Comparison of ENCODE assay signal across 9 cellular contexts in the genomic region with DNA sequence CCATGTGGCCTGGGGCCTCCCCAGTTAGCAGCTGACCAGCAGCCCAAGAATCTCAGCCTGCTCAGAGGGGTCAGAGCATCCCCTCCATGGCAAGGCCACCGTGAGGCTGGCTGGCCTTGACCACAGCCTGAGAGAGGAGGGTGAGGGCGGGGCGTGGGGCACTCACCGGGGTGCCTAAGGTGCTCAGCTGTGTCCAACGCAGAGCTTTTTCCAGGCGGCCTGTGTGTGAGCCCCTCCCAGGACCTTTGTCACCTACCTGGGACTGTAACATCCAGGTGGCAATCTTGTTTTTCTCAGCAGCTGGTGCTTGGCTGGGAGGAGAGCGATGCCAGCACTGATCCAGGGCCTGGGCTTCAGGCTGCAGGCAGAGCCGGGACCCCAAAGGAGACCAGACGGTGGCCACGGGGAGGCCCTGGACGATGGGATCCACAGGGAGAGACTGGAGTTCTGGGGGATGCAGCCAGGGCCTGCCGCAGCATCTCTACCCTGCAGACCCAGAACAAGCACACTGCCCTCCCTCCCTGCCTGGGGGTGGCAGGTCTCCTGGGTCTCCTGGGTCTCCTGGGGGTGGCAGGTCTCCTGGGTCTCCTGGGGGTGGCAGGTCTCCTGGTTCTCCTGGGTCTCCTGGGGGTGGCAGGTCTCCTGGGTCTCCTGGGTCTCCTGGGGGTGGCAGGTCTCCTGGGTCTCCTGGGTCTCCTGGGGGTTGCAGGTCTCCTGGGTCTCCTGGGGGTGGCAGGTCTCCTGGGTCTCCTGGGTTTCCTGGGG. TPM values are rescaled to one million over a fixed set of nuclear protein-coding genes. Genes with fewer than 3 reads are reported as not detected.
DNase-seq lines count a peak whose midpoint lies in the region; ATAC-seq lines count a peak whose summit lies in the region.
"Had no signal": no experiment of that assay in that cellular context is flagged by ENCODE, and none has a peak within 500 bp of the region (broad histone marks: within the 10 kb centered on the region; RNA-seq: fewer than 3 reads in every experiment).

No MANE protein-coding gene starts in this region.

- H3K27me3 Mint-ChIP-seq in activated naive CD8-positive, alpha-beta T cell treated with anti-CD3 and anti-CD28 coated beads for 36 hours = no peaks in the 10 kb centered on the region
- no peaks in the 10 kb centered on the region for H3K27me3 Mint-ChIP-seq in stimulated activated naive CD8-positive, alpha-beta T cell treated with anti-CD3 and anti-CD28 coated beads, Interleukin-15, amount 100 ng/mL, for 72 hours

- H3K27ac Mint-ChIP-seq in activated naive CD8-positive, alpha-beta T cell treated with anti-CD3 and anti-CD28 coated beads for 36 hours = peak overlapping the region; percentile 82
- peak overlapping the region; percentile 95 to 97 for H3K27ac Mint-ChIP-seq in stimulated activated naive CD8-positive, alpha-beta T cell treated with anti-CD3 and anti-CD28 coated beads, Interleukin-15, amount 100 ng/mL, for 72 hours

- peak overlapping the region; percentile 54 for H3K4me3 Mint-ChIP-seq in activated naive CD8-positive, alpha-beta T cell treated with anti-CD3 and anti-CD28 coated beads for 36 hours
- peak overlapping the region; percentile 62 to 83 for H3K4me3 Mint-ChIP-seq in stimulated activated naive CD8-positive, alpha-beta T cell treated with anti-CD3 and anti-CD28 coated beads, Interleukin-15, amount 100 ng/mL, for 72 hours

- peaks cover 6% of the 10 kb centered on the region for H3K36me3 Mint-ChIP-seq in activated naive CD8-positive, alpha-beta T cell treated with anti-CD3 and anti-CD28 coated beads for 36 hours

- ATAC-seq in left colon (peak; percentile 77), HG02763 (IDR thresholded peaks at IDR 0.05; ENCODE audit: unreplicated experiment) (no peak), HG03521 (IDR thresholded peaks at IDR 0.05; ENCODE audit: unreplicated experiment) (no peak)
- ATAC-seq in stimulated activated naive CD8-positive, alpha-beta T cell treated with anti-CD3 and anti-CD28 coated beads, Interleukin-15, amount 100 ng/mL, for 72 hours = peak; percentile 29

- DNase-seq in NCI-H146 (lab: John Stamatoyannopoulos, UW) (peak; percentile 80), left colon (no peak), OCI-M2 (lab: John Stamatoyannopoulos, UW; ENCODE audit: unreplicated experiment) (no peak), dedifferentiated amniotic fluid mesenchymal stem cell (ENCODE audit: extremely low spot score) (no peak)
- DNase-seq in activated naive CD8-positive, alpha-beta T cell treated with anti-CD3 and anti-CD28 coated beads for 36 hours = no peak
- no peak for DNase-seq in stimulated activated naive CD8-positive, alpha-beta T cell treated with anti-CD3 and anti-CD28 coated beads, Interleukin-15, amount 100 ng/mL, for 72 hours
- DNase-seq: NCI-H2029 treated with DMSO at 0.1 percent for 48 hours had no signal

- intact Hi-C loops in left colon (cut with DNase I, micrococcal nuclease) = no loop called here

- H3K9me3 Mint-ChIP-seq in activated naive CD8-positive, alpha-beta T cell treated with anti-CD3 and anti-CD28 coated beads for 36 hours = peaks cover 6% of the 10 kb centered on the region
- H3K9me3 Mint-ChIP-seq in stimulated activated naive CD8-positive, alpha-beta T cell treated with anti-CD3 and anti-CD28 coated beads, Interleukin-15, amount 100 ng/mL, for 72 hours = peaks cover 10% of the 10 kb centered on the region in 2 donors

- peaks cover 37% of the 10 kb centered on the region for H3K4me1 Mint-ChIP-seq in activated naive CD8-positive, alpha-beta T cell treated with anti-CD3 and anti-CD28 coated beads for 36 hours
- H3K4me1 Mint-ChIP-seq in stimulated activated naive CD8-positive, alpha-beta T cell treated with anti-CD3 and anti-CD28 coated beads, Interleukin-15, amount 100 ng/mL, for 72 hours = peaks cover 63% of the 10 kb centered on the region

RNA-seq across cellular contexts. Expression of a gene that starts 12.3 kb away (rescaled TPM):
- 1 to 10 TPM in 1 of 2 experiments, under 1 TPM in 1; 0.91 to 1.0 TPM for total RNA-seq in activated naive CD8-positive, alpha-beta T cell treated with anti-CD3 and anti-CD28 coated beads for 36 hours
- 10 to 100 TPM in 1 of 2 donors, 1 to 10 TPM in 1; 9.4 to 10.1 TPM for total RNA-seq in left colon

Comparison
In these comparisons a context has a peak if more than half of its experiments do, and no peak if none do; other contexts are left out.
1. ATAC-seq: peak in left colon (single experiment) and stimulated activated naive CD8-positive, alpha-beta T cell treated with anti-CD3 and anti-CD28 coated beads, Interleukin-15, amount 100 ng/mL, for 72 hours (single experiment); none in HG02763 (single experiment) and HG03521 (single experiment).
2. RNA of a gene that starts 12.3 kb away (total RNA-seq): 9.4 to 10.1 TPM in left colon; 0.91 to 1.0 TPM in activated naive CD8-positive, alpha-beta T cell treated with anti-CD3 and anti-CD28 coated beads for 36 hours; every median in the first group is over 4 times any median in the second.